8 cellular contexts compared by ENCODE assay signal in genomic region chr17:42186191-42186590, GRCh38. TPM values are rescaled to one million over a fixed set of nuclear protein-coding genes. Genes with fewer than 3 reads are reported as not detected.
"Had no signal": no experiment of that assay in that cellular context is flagged by ENCODE, and none has a peak within 500 bp of the region (broad histone marks: within the 10 kb centered on the region; RNA-seq: fewer than 3 reads in every experiment).

No MANE protein-coding gene starts in this region.

RNA-seq across cellular contexts. Expression of gene HCRT, which starts 0.9 kb away (rescaled TPM):
- total RNA-seq: activated B cell treated with CpG ODN at 0.5 μM for 24 hours; activated CD4-positive, alpha-beta memory T cell treated with anti-CD3 and anti-CD28 coated beads, Interleukin-2, amount 10 ng/mL, durations not matched to agents 7 days and 5 days; activated CD8-positive, alpha-beta memory T cell treated with anti-CD3 and anti-CD28 coated beads for 36 hours; activated naive CD4-positive, alpha-beta T cell treated with anti-CD3 and anti-CD28 coated beads, Interleukin-2, amount 50 U/mL, for 72 hours; astrocyte; MCF 10A; OCI-LY7; RPMI7951 had no signal

RNA-seq across cellular contexts. Expression of gene KCNH4, which starts 5.2 kb away (rescaled TPM):
- total RNA-seq: astrocyte, MCF 10A, OCI-LY7 had no signal
